ENCODE assay signal across 32 cellular contexts in the genomic region with DNA sequence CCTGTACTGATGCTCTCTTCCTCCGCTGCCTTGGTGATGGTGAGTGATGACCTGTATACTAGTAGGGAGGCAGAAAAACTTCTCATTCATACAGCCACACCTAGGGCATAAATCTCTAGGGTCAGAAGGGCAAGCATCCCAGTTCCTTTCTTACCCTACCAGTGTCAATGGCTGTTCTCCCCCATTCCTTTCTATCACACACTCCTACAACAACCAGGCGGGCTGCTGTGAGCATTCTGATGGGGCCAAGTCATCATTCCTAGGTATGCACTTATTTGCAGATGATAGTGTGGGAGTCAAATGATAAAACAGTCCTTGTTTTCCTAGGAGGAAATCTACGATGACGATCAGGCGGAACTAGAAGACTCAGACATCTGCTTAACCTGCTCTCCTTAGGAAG. TPM values are rescaled to one million over a fixed set of nuclear protein-coding genes. Genes with fewer than 3 reads are reported as not detected.
"Had no signal": no experiment of that assay in that cellular context is flagged by ENCODE, and none has a peak within 500 bp of the region (broad histone marks: within the 10 kb centered on the region; RNA-seq: fewer than 3 reads in every experiment).

No MANE protein-coding gene starts in this region.

- H3K27ac ChIP-seq: breast epithelium, cardiac muscle cell, colonic mucosa, foreskin keratinocyte, gastrocnemius medialis, heart right ventricle, hepatocyte, VCaP had no signal

- H3K9me3 ChIP-seq: breast epithelium, colonic mucosa, gastrocnemius medialis, heart right ventricle had no signal

- H3K27me3 ChIP-seq: breast epithelium, cardiac muscle cell, colonic mucosa, foreskin keratinocyte, gastrocnemius medialis, heart right ventricle, hepatocyte had no signal

- ATAC-seq: activated naive CD4-positive, alpha-beta T cell treated with anti-CD3 and anti-CD28 coated beads, Interleukin-2, amount 50 U/mL, for 72 hours; activated T-cell treated with anti-CD3 and anti-CD28 coated beads, Interleukin-2, amount 50 U/mL, for 72 hours; esophagus mucosa; foreskin keratinocyte; WTC11 had no signal

- H3K36me3 ChIP-seq: breast epithelium, colonic mucosa had no signal

- H2AFZ ChIP-seq: hepatocyte had no signal

- H3K4me3 ChIP-seq: breast epithelium, cardiac muscle cell, colonic mucosa, gastrocnemius medialis, heart right ventricle, hepatocyte had no signal

- H3K4me2 ChIP-seq: hepatocyte had no signal

- H3K4me1 ChIP-seq: breast epithelium, colonic mucosa had no signal

- DNase-seq: activated CD4-positive, alpha-beta memory T cell treated with anti-CD3 and anti-CD28 coated beads, Interleukin-2, amount 10 ng/mL, durations not matched to agents 7 days and 5 days; activated CD4-positive, alpha-beta T cell treated with anti-CD3 and anti-CD28 coated beads for 1 hour; activated CD4-positive, alpha-beta T cell treated with anti-CD3 and anti-CD28 coated beads for 4 hours; activated CD4-positive, alpha-beta T cell treated with anti-CD3 and anti-CD28 coated beads, Interleukin-2, amount 10 ng/mL, durations not matched to agents 7 days and 5 days; activated CD4-positive, alpha-beta T cell treated with anti-CD3 and anti-CD28 coated beads, Interleukin-2, amount 50 U/mL, for 4 hours; activated CD8-positive, alpha-beta memory T cell treated with anti-CD3 and anti-CD28 coated beads, Interleukin-2, amount 50 U/mL, for 48 hours; activated gamma-delta T cell; activated naive CD4-positive, alpha-beta T cell; activated naive CD4-positive, alpha-beta T cell treated with anti-CD3 and anti-CD28 coated beads, Interleukin-2, amount 10 ng/mL, durations not matched to agents 7 days and 5 days; activated naive CD8-positive, alpha-beta T cell treated with anti-CD3 and anti-CD28 coated beads, Interleukin-2, amount 10 ng/mL, durations not matched to agents 7 days and 5 days; activated T-cell treated with anti-CD3 and anti-CD28 coated beads for 4 hours; activated T-cell treated with anti-CD3 and anti-CD28 coated beads, Interleukin-2, amount 50 U/mL, for 24 hours; activated T-cell treated with anti-CD3 and anti-CD28 coated beads, Interleukin-2, amount 50 U/mL, for 72 hours; amygdala; aorta; central memory CD4-positive, alpha-beta T cell; cerebellar nuclear complex; colonic mucosa; effector CD8-positive, alpha-beta T cell; foreskin keratinocyte; T-helper 2 cell had no signal

RNA-seq across cellular contexts. Expression of gene SLC6A4, which starts 14.0 kb away (rescaled TPM):
- total RNA-seq: activated naive CD4-positive, alpha-beta T cell treated with anti-CD3 and anti-CD28 coated beads, Interleukin-2, amount 50 U/mL, for 72 hours; activated naive CD8-positive, alpha-beta T cell treated with anti-CD3 and anti-CD28 coated beads, Interleukin-2, amount 10 ng/mL, durations not matched to agents 7 days and 5 days; epithelial cell of proximal tubule; foreskin keratinocyte; T-helper 1 cell treated with Interleukin-12 subunit alpha and Interleukin-12 subunit beta and Interleukin-4 antibody, amounts not matched to agents 30 ng/mL and 1 ng/mL, for 36 hours had no signal
- polyA plus RNA-seq: cardiac muscle cell, foreskin keratinocyte had no signal
